In the genomic region with DNA sequence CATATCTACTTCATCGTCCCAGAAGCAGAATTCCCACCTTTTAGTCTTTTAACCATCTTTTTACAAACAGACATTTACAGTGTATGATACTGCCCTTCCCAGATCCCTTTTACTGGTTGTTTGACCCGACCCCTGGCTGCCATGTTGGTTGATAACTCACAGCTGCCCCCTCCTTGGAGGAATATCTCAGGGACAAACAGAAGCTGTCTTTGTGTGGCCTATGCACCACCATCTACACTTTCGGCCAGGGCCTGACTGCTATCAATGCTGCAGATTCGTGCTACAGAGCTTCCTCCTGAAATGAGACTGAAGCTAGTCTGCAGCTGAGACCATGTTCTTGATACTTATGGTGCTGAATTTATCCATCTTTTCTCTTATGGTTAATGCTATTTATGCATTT, we compare ENCODE assay signal across 18 cellular contexts. TPM values are rescaled to one million over a fixed set of nuclear protein-coding genes. Genes with fewer than 3 reads are reported as not detected.
DNase-seq lines count a peak whose midpoint lies in the region; ATAC-seq, FAIRE-seq and TF ChIP-seq lines count a peak whose summit lies in the region.
"Had no signal": no experiment of that assay in that cellular context is flagged by ENCODE, and none has a peak within 500 bp of the region (broad histone marks: within the 10 kb centered on the region; RNA-seq: fewer than 3 reads in every experiment).

No MANE protein-coding gene starts in this region.

- CTCF ChIA-PET in WTC11 (lab: Charles Lee): interaction anchor here (1.2 to 1.5 kb wide), 3 partner anchors 10 to 29 kb away, joined by 6 to 11 read pairs (median 7); no protein-coding TSS in a partner anchor

- DNase-seq in left ventricle myocardium superior: no peak
- no peak for DNase-seq in cardiac septum (ENCODE audit: low spot score)
- DNase-seq in WTC11 (ENCODE audit: low spot score): no peak
- peak; percentile 12 for DNase-seq in iPS-NIHi7 (ENCODE audit: extremely low spot score)
- peak; percentile 20 for DNase-seq in urothelium cell line (ENCODE audit: low spot score)
- DNase-seq in retina: no peak
- DNase-seq in NCI-H2081 treated with DMSO at 0.1 percent for 48 hours (lab: John Stamatoyannopoulos, UW): no peak
- DNase-seq: activated gamma-delta T cell treated with Interleukin-2 at 50 U/mL for 16 hours, COR-L47, GDM1, left lung, NCI-H774, SHP77, sigmoid colon, transverse colon had no signal

- no peaks in the 10 kb centered on the region for H3K27me3 Mint-ChIP-seq in WTC11 (ENCODE audit: low read depth)
- H3K27me3 Mint-ChIP-seq: dendritic cell treated with granulocyte-macrophage colony-stimulating factor and Interleukin-4, amounts not matched to agents 40 ng/mL and 50 ng/mL, for 4 days had no signal

- H3K9me3 Mint-ChIP-seq in WTC11: peaks cover 11% of the 10 kb centered on the region
- H3K9me3 Mint-ChIP-seq: dendritic cell treated with granulocyte-macrophage colony-stimulating factor and Interleukin-4, amounts not matched to agents 40 ng/mL and 50 ng/mL, for 4 days; nephron had no signal

- H3K4me1 Mint-ChIP-seq in WTC11: peaks cover 21% of the 10 kb centered on the region
- H3K4me1 Mint-ChIP-seq: nephron had no signal

- no peak for FAIRE-seq in urothelium cell line (lab: Jason Lieb, UNC)

- no peak overlapping the region for H3K4me3 Mint-ChIP-seq in WTC11
- H3K4me3 Mint-ChIP-seq: dendritic cell treated with granulocyte-macrophage colony-stimulating factor and Interleukin-4, amounts not matched to agents 40 ng/mL and 50 ng/mL, for 4 days; nephron had no signal

- H3K27ac Mint-ChIP-seq in WTC11: peak overlapping the region; percentile 78; the same call in 1 of the 2 replicates
- H3K27ac Mint-ChIP-seq: dendritic cell treated with granulocyte-macrophage colony-stimulating factor and Interleukin-4, amounts not matched to agents 40 ng/mL and 50 ng/mL, for 4 days; nephron had no signal

- ATAC-seq in left ventricle myocardium superior: peak; percentile 22
- ATAC-seq in WTC11: peak; percentile 24; the same call in 1 of the 2 replicates
- no peak for ATAC-seq in GM21447 (IDR thresholded peaks at IDR 0.05; ENCODE audit: unreplicated experiment)
- ATAC-seq: left lung had no signal

- TF ChIP-seq CTCF in WTC11 (IDR thresholded peaks at IDR 0.05): no peak

- peaks cover 11% of the 10 kb centered on the region for H3K36me3 Mint-ChIP-seq in WTC11

- intact Hi-C loops in left ventricle myocardium superior (cut with micrococcal nuclease) (no loop called here), cardiac septum (cut with DNase I) (no loop called here)

- POLR2A ChIA-PET in WTC11 (lab: Charles Lee): no interaction called here

TF ChIP-seq in WTC11, 78 proteins besides CTCF, POLR2A, EP300 and RAD21 (continues in another document):
- TF ChIP-seq ZBTB21 (CRISPR knock-in tag; IDR thresholded peaks at IDR 0.05; ENCODE audit: borderline replicate concordance): no peak
- TF ChIP-seq KAT7 (CRISPR knock-in tag; IDR thresholded peaks at IDR 0.05; ENCODE audit: borderline replicate concordance): no peak
- TF ChIP-seq TCF7 (CRISPR knock-in tag; IDR thresholded peaks at IDR 0.05; ENCODE audit: low read depth): no peak
- TF ChIP-seq, protein P1, sequence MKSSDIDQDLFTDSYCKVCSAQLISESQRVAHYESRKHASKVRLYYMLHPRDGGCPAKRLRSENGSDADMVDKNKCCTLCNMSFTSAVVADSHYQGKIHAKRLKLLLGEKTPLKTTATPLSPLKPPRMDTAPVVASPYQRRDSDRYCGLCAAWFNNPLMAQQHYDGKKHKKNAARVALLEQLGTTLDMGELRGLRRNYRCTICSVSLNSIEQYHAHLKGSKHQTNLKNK (CRISPR knock-in tag; IDR thresholded peaks at IDR 0.05): no peak
- TF ChIP-seq ATF1 (CRISPR knock-in tag; IDR thresholded peaks at IDR 0.05): no peak
- TF ChIP-seq, protein P2, sequence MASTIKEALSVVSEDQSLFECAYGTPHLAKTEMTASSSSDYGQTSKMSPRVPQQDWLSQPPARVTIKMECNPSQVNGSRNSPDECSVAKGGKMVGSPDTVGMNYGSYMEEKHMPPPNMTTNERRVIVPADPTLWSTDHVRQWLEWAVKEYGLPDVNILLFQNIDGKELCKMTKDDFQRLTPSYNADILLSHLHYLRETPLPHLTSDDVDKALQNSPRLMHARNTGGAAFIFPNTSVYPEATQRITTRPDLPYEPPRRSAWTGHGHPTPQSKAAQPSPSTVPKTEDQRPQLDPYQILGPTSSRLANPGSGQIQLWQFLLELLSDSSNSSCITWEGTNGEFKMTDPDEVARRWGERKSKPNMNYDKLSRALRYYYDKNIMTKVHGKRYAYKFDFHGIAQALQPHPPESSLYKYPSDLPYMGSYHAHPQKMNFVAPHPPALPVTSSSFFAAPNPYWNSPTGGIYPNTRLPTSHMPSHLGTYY (CRISPR knock-in tag; IDR thresholded peaks at IDR 0.05): no peak
- TF ChIP-seq, protein P3, sequence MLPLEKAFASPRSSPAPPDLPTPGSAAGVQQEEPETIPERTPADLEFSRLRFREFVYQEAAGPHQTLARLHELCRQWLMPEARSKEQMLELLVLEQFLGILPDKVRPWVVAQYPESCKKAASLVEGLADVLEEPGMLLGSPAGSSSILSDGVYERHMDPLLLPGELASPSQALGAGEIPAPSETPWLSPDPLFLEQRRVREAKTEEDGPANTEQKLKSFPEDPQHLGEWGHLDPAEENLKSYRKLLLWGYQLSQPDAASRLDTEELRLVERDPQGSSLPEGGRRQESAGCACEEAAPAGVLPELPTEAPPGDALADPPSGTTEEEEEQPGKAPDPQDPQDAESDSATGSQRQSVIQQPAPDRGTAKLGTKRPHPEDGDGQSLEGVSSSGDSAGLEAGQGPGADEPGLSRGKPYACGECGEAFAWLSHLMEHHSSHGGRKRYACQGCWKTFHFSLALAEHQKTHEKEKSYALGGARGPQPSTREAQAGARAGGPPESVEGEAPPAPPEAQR (CRISPR knock-in tag; IDR thresholded peaks at IDR 0.05): no peak
- no peak for TF ChIP-seq SMAD4 (CRISPR knock-in tag; IDR thresholded peaks at IDR 0.05)
- TF ChIP-seq, protein P4, sequence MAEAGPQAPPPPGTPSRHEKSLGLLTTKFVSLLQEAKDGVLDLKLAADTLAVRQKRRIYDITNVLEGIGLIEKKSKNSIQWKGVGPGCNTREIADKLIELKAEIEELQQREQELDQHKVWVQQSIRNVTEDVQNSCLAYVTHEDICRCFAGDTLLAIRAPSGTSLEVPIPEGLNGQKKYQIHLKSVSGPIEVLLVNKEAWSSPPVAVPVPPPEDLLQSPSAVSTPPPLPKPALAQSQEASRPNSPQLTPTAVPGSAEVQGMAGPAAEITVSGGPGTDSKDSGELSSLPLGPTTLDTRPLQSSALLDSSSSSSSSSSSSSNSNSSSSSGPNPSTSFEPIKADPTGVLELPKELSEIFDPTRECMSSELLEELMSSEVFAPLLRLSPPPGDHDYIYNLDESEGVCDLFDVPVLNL (CRISPR knock-in tag; IDR thresholded peaks at IDR 0.05; ENCODE audit: borderline replicate concordance, low read depth): no peak
- TF ChIP-seq, protein P5, sequence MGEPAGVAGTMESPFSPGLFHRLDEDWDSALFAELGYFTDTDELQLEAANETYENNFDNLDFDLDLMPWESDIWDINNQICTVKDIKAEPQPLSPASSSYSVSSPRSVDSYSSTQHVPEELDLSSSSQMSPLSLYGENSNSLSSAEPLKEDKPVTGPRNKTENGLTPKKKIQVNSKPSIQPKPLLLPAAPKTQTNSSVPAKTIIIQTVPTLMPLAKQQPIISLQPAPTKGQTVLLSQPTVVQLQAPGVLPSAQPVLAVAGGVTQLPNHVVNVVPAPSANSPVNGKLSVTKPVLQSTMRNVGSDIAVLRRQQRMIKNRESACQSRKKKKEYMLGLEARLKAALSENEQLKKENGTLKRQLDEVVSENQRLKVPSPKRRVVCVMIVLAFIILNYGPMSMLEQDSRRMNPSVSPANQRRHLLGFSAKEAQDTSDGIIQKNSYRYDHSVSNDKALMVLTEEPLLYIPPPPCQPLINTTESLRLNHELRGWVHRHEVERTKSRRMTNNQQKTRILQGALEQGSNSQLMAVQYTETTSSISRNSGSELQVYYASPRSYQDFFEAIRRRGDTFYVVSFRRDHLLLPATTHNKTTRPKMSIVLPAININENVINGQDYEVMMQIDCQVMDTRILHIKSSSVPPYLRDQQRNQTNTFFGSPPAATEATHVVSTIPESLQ (CRISPR knock-in tag; IDR thresholded peaks at IDR 0.05): no peak
- TF ChIP-seq ETV6 (CRISPR knock-in tag; IDR thresholded peaks at IDR 0.05): no peak
- TF ChIP-seq, protein P6, sequence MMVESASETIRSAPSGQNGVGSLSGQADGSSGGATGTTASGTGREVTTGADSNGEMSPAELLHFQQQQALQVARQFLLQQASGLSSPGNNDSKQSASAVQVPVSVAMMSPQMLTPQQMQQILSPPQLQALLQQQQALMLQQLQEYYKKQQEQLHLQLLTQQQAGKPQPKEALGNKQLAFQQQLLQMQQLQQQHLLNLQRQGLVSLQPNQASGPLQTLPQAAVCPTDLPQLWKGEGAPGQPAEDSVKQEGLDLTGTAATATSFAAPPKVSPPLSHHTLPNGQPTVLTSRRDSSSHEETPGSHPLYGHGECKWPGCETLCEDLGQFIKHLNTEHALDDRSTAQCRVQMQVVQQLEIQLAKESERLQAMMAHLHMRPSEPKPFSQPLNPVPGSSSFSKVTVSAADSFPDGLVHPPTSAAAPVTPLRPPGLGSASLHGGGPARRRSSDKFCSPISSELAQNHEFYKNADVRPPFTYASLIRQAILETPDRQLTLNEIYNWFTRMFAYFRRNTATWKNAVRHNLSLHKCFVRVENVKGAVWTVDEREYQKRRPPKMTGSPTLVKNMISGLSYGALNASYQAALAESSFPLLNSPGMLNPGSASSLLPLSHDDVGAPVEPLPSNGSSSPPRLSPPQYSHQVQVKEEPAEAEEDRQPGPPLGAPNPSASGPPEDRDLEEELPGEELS (CRISPR knock-in tag; IDR thresholded peaks at IDR 0.05): no peak
- TF ChIP-seq, protein P7, sequence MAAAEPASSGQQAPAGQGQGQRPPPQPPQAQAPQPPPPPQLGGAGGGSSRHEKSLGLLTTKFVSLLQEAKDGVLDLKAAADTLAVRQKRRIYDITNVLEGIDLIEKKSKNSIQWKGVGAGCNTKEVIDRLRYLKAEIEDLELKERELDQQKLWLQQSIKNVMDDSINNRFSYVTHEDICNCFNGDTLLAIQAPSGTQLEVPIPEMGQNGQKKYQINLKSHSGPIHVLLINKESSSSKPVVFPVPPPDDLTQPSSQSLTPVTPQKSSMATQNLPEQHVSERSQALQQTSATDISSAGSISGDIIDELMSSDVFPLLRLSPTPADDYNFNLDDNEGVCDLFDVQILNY (CRISPR knock-in tag; IDR thresholded peaks at IDR 0.05): no peak
- no peak for TF ChIP-seq GABPB1 (CRISPR knock-in tag; IDR thresholded peaks at IDR 0.05)

RNA-seq across cellular contexts. Expression of a gene that starts 6.6 kb away (rescaled TPM):
- total RNA-seq in left ventricle myocardium superior (0.79 TPM), cardiac septum (0.97 TPM), WTC11 (2021) (14.9 to 16.8 TPM (median 16.2 TPM) in 3 replicates)

RNA-seq across cellular contexts. Expression of a gene that starts 15.4 kb away (rescaled TPM):
- total RNA-seq in left ventricle myocardium superior (not detected), cardiac septum (not detected), WTC11 (2021) (not detected in 3 replicates)
- total RNA-seq: left lung, sigmoid colon, transverse colon had no signal

RNA-seq across cellular contexts. Expression of a gene that starts 40.8 kb away (rescaled TPM):
- 228 TPM for total RNA-seq in left ventricle myocardium superior
- 147 TPM for total RNA-seq in cardiac septum
- total RNA-seq in WTC11 (2021): 0.04 to 0.09 TPM (median 0.07 TPM) in 3 replicates
- total RNA-seq: sigmoid colon, transverse colon had no signal

Comparison
In these comparisons a context has a peak if more than half of its experiments do, and no peak if none do; other contexts are left out.
1. DNase-seq: peak in iPS-NIHi7 (single experiment) and urothelium cell line (single experiment); none in left ventricle myocardium superior (single experiment), cardiac septum (single experiment), WTC11 (single experiment), retina (single experiment) and NCI-H2081 treated with DMSO at 0.1 percent for 48 hours (single experiment).
2. RNA of a gene that starts 40.8 kb away (total RNA-seq): 228 TPM in left ventricle myocardium superior (single experiment) and 147 TPM in cardiac septum (single experiment); 0.04 to 0.09 TPM in WTC11; every median in the first group is over 100 times any median in the second.